ENCODE assay signal across 8 cellular contexts in genomic region chr3:58585994-58586393, GRCh38. TPM values are rescaled to one million over a fixed set of nuclear protein-coding genes. Genes with fewer than 3 reads are reported as not detected.
DNase-seq lines count a peak whose midpoint lies in the region; ATAC-seq, FAIRE-seq and TF ChIP-seq lines count a peak whose summit lies in the region.

No MANE protein-coding gene starts in this region.

- CTCF ChIA-PET in activated CD8-positive, alpha-beta memory T cell treated with anti-CD3 and anti-CD28 coated beads, Interleukin-2, amount 10 ng/mL, durations not matched to agents 7 days and 5 days (lab: Charles Lee), result interaction anchor here (0.8 to 1.3 kb wide), 4 partner anchors 16 to 53 kb away, joined by 3 to 9 read pairs (median 3); no protein-coding TSS in a partner anchor

- no peak for TF ChIP-seq EP300 in suprapubic skin (IDR thresholded peaks at IDR 0.05)

- peaks cover 2% of the 10 kb centered on the region for H3K9me3 Mint-ChIP-seq in activated CD8-positive, alpha-beta memory T cell treated with anti-CD3 and anti-CD28 coated beads, Interleukin-2, amount 10 ng/mL, durations not matched to agents 7 days and 5 days (ENCODE audit: low read depth)

- peak overlapping the region; percentile 69 to 85 for H3K27ac ChIP-seq in right atrium auricular region
- no peak overlapping the region for H3K27ac ChIP-seq in suprapubic skin

- 31% methylated on average over 8 of the region's 8 CpGs for WGBS in suprapubic skin

- peaks cover 60% of the 10 kb centered on the region for H3K27me3 Mint-ChIP-seq in activated CD8-positive, alpha-beta memory T cell treated with anti-CD3 and anti-CD28 coated beads, Interleukin-2, amount 10 ng/mL, durations not matched to agents 7 days and 5 days

- H3K27me3 ChIP-seq in right atrium auricular region, result peaks cover 0 to 6% of the 10 kb centered on the region in 2 donors
- peaks cover 13% of the 10 kb centered on the region for H3K27me3 ChIP-seq in suprapubic skin

- no peak for DNase-seq in activated CD8-positive, alpha-beta memory T cell treated with anti-CD3 and anti-CD28 coated beads, Interleukin-2, amount 10 ng/mL, durations not matched to agents 7 days and 5 days
- DNase-seq in activated CD8-positive, alpha-beta memory T cell treated with anti-CD3 and anti-CD28 coated beads, Interleukin-2, amount 50 U/mL, for 4 hours, result no peak
- DNase-seq in RCC 7860 (ENCODE audit: low spot score) (peak; percentile 85), right atrium auricular region (ENCODE audit: low spot score) (no peak), suprapubic skin (ENCODE audit: low spot score in 2 of 2) (no peak), SHP77 treated with DMSO at 0.1 percent for 48 hours (lab: John Stamatoyannopoulos, UW) (no peak)

- TF ChIP-seq POLR2A in suprapubic skin (IDR thresholded peaks at IDR 0.05), result no peak

- H3K4me3 Mint-ChIP-seq in activated CD8-positive, alpha-beta memory T cell treated with anti-CD3 and anti-CD28 coated beads, Interleukin-2, amount 10 ng/mL, durations not matched to agents 7 days and 5 days, result peak overlapping the region; percentile 79

- peaks cover 4% of the 10 kb centered on the region for H3K36me3 Mint-ChIP-seq in activated CD8-positive, alpha-beta memory T cell treated with anti-CD3 and anti-CD28 coated beads, Interleukin-2, amount 10 ng/mL, durations not matched to agents 7 days and 5 days

- H3K4me1 Mint-ChIP-seq in activated CD8-positive, alpha-beta memory T cell treated with anti-CD3 and anti-CD28 coated beads, Interleukin-2, amount 10 ng/mL, durations not matched to agents 7 days and 5 days, result peaks cover 11% of the 10 kb centered on the region

- TF ChIP-seq CTCF in right atrium auricular region (IDR thresholded peaks at IDR 0.05), result no peak
- TF ChIP-seq CTCF in suprapubic skin (IDR thresholded peaks at IDR 0.05), result no peak

- H3K27ac Mint-ChIP-seq in activated CD8-positive, alpha-beta memory T cell treated with anti-CD3 and anti-CD28 coated beads, Interleukin-2, amount 10 ng/mL, durations not matched to agents 7 days and 5 days, result no peak overlapping the region

- H3K36me3 ChIP-seq in right atrium auricular region (no peaks in the 10 kb centered on the region), suprapubic skin (no peaks in the 10 kb centered on the region)

- peak overlapping the region in 1 of 2 donors; percentile 53 for H3K4me3 ChIP-seq in right atrium auricular region
- H3K4me3 ChIP-seq in suprapubic skin, result peak overlapping the region; percentile 51

- FAIRE-seq in RCC 7860 (lab: Jason Lieb, UNC), result peak; percentile 94

- ATAC-seq in activated CD8-positive, alpha-beta memory T cell treated with anti-CD3 and anti-CD28 coated beads, Interleukin-2, amount 10 ng/mL, durations not matched to agents 7 days and 5 days, result no peak
- ATAC-seq in HG02852 (IDR thresholded peaks at IDR 0.05; ENCODE audit: unreplicated experiment), result no peak
- ATAC-seq in GM18861 (IDR thresholded peaks at IDR 0.05; ENCODE audit: unreplicated experiment), result no peak

- H3K9me3 ChIP-seq in right atrium auricular region (no peaks in the 10 kb centered on the region), suprapubic skin (no peaks in the 10 kb centered on the region)

- H3K4me1 ChIP-seq in right atrium auricular region (peaks cover 0 to 26% of the 10 kb centered on the region in 2 donors), suprapubic skin (peaks cover 14% of the 10 kb centered on the region)

RNA-seq across cellular contexts. Expression of gene FAM107A, which starts 8.8 kb away (rescaled TPM):
- total RNA-seq in activated CD8-positive, alpha-beta memory T cell treated with anti-CD3 and anti-CD28 coated beads, Interleukin-2, amount 10 ng/mL, durations not matched to agents 7 days and 5 days, result not detected
- total RNA-seq in right atrium auricular region (10 to 100 TPM; 76.5 to 80.7 TPM), suprapubic skin (10 to 100 TPM; 18.1 to 33.4 (median 24.6) TPM)

RNA-seq across cellular contexts. Expression of gene ACOX2, which starts 49.0 kb away (rescaled TPM):
- not detected for total RNA-seq in activated CD8-positive, alpha-beta memory T cell treated with anti-CD3 and anti-CD28 coated beads, Interleukin-2, amount 10 ng/mL, durations not matched to agents 7 days and 5 days
- total RNA-seq in right atrium auricular region (10 to 100 TPM; 11.5 to 30.2 TPM), suprapubic skin (10 to 100 TPM in 1 of 4 donors, 1 to 10 TPM in 3; 5.7 to 12.2 (median 8.5) TPM)

Comparison
In these comparisons a context has a peak if more than half of its experiments do, and no peak if none do; other contexts are left out.
1. RNA of gene FAM107A, which starts 8.8 kb away (total RNA-seq): 76.5 to 80.7 TPM in right atrium auricular region and 18.1 to 33.4 TPM in suprapubic skin; not detected in activated CD8-positive, alpha-beta memory T cell treated with anti-CD3 and anti-CD28 coated beads, Interleukin-2, amount 10 ng/mL, durations not matched to agents 7 days and 5 days; every median in the first group is over 10 times any median in the second.
2. RNA of gene ACOX2, which starts 49.0 kb away (total RNA-seq): 11.5 to 30.2 TPM in right atrium auricular region and 5.7 to 12.2 TPM in suprapubic skin; not detected in activated CD8-positive, alpha-beta memory T cell treated with anti-CD3 and anti-CD28 coated beads, Interleukin-2, amount 10 ng/mL, durations not matched to agents 7 days and 5 days; every median in the first group is over 4 times any median in the second.